In the genomic region with DNA sequence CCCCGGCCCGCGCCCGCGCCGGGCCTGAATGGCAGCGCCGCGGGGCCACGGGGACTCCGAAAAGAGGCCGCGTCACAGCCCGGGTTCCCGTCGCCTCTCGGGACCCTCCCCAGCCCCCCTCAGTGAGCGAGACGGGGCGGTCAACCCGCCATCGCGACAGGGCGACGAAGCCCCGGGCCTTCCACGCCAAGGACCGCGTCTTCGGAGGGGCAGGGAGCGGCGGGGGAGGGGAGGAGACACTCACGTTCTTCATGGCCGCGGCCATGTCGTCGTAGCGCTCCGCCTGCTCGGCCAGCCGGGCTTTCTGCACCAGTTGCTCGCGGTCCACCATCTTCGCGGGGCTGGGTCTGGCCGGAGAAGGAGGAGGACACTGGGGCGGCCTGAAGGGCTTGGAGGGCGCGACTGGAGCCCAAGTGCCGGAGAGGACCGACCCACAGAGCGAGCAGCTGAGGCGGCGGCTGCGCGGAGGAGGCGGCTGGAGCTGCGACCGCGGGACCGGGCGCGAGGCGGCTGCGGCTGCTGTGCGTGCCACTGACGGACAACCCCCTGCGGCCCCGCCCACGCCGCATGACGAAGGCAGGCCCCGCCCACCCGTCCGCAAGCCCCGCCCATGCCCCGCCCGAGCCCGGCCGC, we compare ENCODE assay signal across 1 cellular context.
TF ChIP-seq lines count a peak whose summit lies in the region.

Gene YWHAG, minus strand, starts transcription at position 514 of the 633 bp plus-strand sequence. Its CDS starts 183 bp downstream, at position 331.

TF ChIP-seq in WTC11, 78 proteins besides CTCF, POLR2A, EP300 and RAD21 (continued from another document):
- TF ChIP-seq, protein P1, sequence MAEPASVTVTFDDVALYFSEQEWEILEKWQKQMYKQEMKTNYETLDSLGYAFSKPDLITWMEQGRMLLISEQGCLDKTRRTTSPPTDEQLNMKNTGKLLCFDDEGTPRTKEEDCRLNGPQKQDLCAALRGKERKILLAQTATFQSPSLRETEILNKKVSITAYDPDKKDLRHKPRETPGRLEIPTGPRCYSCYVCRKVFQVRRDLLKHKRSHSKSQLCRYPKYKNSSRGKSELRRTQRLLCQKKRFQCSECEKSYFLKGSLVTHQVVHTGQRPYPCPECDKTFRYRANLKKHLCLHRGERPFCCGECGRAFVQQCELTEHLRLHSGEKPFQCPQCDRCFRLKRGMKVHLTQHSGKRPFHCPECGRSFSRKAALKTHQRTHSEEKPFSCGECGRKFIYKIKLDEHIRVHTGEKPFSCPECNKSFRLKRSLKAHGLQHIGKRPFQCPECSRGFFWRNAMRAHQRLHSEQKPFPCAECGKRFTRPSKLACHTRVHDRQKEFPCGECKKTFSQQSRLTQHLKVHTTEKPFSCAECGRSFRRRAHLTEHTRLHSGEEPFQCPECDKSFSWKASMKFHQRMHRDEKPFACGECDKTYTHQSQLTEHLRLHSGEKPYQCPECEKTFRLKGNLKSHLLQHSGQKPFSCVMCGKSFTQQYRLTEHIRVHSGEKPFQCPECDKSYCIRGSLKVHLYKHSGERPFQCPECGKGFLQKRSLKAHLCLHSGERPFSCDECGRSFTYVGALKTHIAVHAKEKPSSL (CRISPR knock-in tag; conservative IDR thresholded peaks at IDR 0.05) = no peak
- TF ChIP-seq ZNF317 (CRISPR knock-in tag; IDR thresholded peaks at IDR 0.05; ENCODE audit: borderline replicate concordance, low read depth) (no peak), MXD4 (CRISPR knock-in tag; IDR thresholded peaks at IDR 0.05; ENCODE audit: borderline replicate concordance) (no peak)
